Comparison of ENCODE assay signal across 14 cellular contexts in genomic region chr2:111239107-111239506, GRCh38.
A peak's percentile ranks its signal among the peaks of the same experiment; 100 is the strongest.
DNase-seq lines count a peak whose midpoint lies in the region; ATAC-seq and TF ChIP-seq lines count a peak whose summit lies in the region.
"Had no signal": no experiment of that assay in that cellular context is flagged by ENCODE, and none has a peak within 500 bp of the region (broad histone marks: within the 10 kb centered on the region; RNA-seq: fewer than 3 reads in every experiment).

No MANE protein-coding gene starts in this region.

- no peaks in the 10 kb centered on the region for H3K4me1 ChIP-seq in mucosa of descending colon (ENCODE audit: low read depth)
- H3K4me1 ChIP-seq: HAP-1 had no signal

- H3K9me3 ChIP-seq in mucosa of descending colon, result no peaks in the 10 kb centered on the region
- H3K9me3 ChIP-seq: HAP-1, suprapubic skin had no signal

- POLR2A ChIA-PET in activated CD4-positive, alpha-beta T cell treated with anti-CD3 and anti-CD28 coated beads for 36 hours (lab: Charles Lee), result no interaction called here

- CTCF ChIA-PET in activated CD4-positive, alpha-beta T cell treated with anti-CD3 and anti-CD28 coated beads for 36 hours (lab: Charles Lee), result interaction anchor here (0.6 kb wide), 1 partner anchor 11 kb away, joined by 4 read pairs; no protein-coding TSS in a partner anchor

- intact Hi-C loops in activated CD4-positive, alpha-beta T cell treated with anti-CD3 and anti-CD28 coated beads for 36 hours (cut with DNase I, micrococcal nuclease), result no loop called here
- intact Hi-C loops in mucosa of descending colon (cut with DNase I, micrococcal nuclease), result no loop called here

- no peak for TF ChIP-seq CTCF in mucosa of descending colon (IDR thresholded peaks at IDR 0.05)

- DNase-seq in activated CD4-positive, alpha-beta T cell treated with anti-CD3 and anti-CD28 coated beads for 36 hours, result no peak
- DNase-seq in activated CD4-positive, alpha-beta T cell treated with anti-CD3 and anti-CD28 coated beads, Interleukin-2, amount 50 U/mL, for 48 hours, result no peak
- DNase-seq in mucosa of descending colon, result no peak
- DNase-seq in putamen (ENCODE audit: low spot score), result no peak
- DNase-seq in stimulated activated CD8-positive, alpha-beta memory T cell treated with anti-CD3 and anti-CD28 coated beads, Interleukin-4, amount 100 ng/mL, for 48 hours, result no peak
- DNase-seq in NCI-H1694 (lab: John Stamatoyannopoulos, UW), result no peak
- DNase-seq: 8988T; activated T-cell treated with anti-CD3 and anti-CD28 coated beads, Interleukin-2, amount 50 U/mL, for 4 hours; left colon; NCI-H748 treated with DMSO at 0.1 percent for 48 hours had no signal

- no peak overlapping the region for H3K27ac Mint-ChIP-seq in activated CD4-positive, alpha-beta T cell treated with anti-CD3 and anti-CD28 coated beads for 36 hours

- no peaks in the 10 kb centered on the region for H3K27me3 Mint-ChIP-seq in activated CD4-positive, alpha-beta T cell treated with anti-CD3 and anti-CD28 coated beads for 36 hours

- no peaks in the 10 kb centered on the region for H3K4me1 Mint-ChIP-seq in activated CD4-positive, alpha-beta T cell treated with anti-CD3 and anti-CD28 coated beads for 36 hours

- H3K36me3 ChIP-seq in mucosa of descending colon (ENCODE audit: low read depth), result no peaks in the 10 kb centered on the region
- H3K36me3 ChIP-seq: HAP-1, suprapubic skin had no signal

- no peaks in the 10 kb centered on the region for H3K36me3 Mint-ChIP-seq in activated CD4-positive, alpha-beta T cell treated with anti-CD3 and anti-CD28 coated beads for 36 hours (ENCODE audit: low read depth)

- ATAC-seq in activated CD4-positive, alpha-beta T cell treated with anti-CD3 and anti-CD28 coated beads for 36 hours, result peak; percentile 49
- peak; percentile 90 for ATAC-seq in GM21529 (IDR thresholded peaks at IDR 0.05; ENCODE audit: unreplicated experiment)
- ATAC-seq in HG03159 (IDR thresholded peaks at IDR 0.05; ENCODE audit: unreplicated experiment), result peak; percentile 84
- peak; percentile 16 for ATAC-seq in mucosa of descending colon
- ATAC-seq: activated T-cell treated with anti-CD3 and anti-CD28 coated beads, Interleukin-2, amount 50 U/mL, for 4 hours; left colon had no signal

- H3K9me3 Mint-ChIP-seq in activated CD4-positive, alpha-beta T cell treated with anti-CD3 and anti-CD28 coated beads for 36 hours (ENCODE audit: low read depth), result no peaks in the 10 kb centered on the region
- H3K9me3 Mint-ChIP-seq: activated T-cell treated with anti-CD3 and anti-CD28 coated beads, Interleukin-2, amount 50 U/mL, for 4 hours had no signal

- H3K4me3 Mint-ChIP-seq in activated CD4-positive, alpha-beta T cell treated with anti-CD3 and anti-CD28 coated beads for 36 hours, result no peak overlapping the region
- H3K4me3 Mint-ChIP-seq: activated T-cell treated with anti-CD3 and anti-CD28 coated beads, Interleukin-2, amount 50 U/mL, for 4 hours had no signal

- H3K4me3 ChIP-seq in mucosa of descending colon, result no peak overlapping the region
- H3K4me3 ChIP-seq: HAP-1, suprapubic skin had no signal

Comparison
In these comparisons a context has a peak if more than half of its experiments do, and no peak if none do; other contexts are left out.
1. ATAC-seq: peak in every context shown above with its lines; median percentile 90 in GM21529; 84 in HG03159; 49 in activated CD4-positive, alpha-beta T cell treated with anti-CD3 and anti-CD28 coated beads for 36 hours; 16 in mucosa of descending colon.